17 cellular contexts compared by ENCODE assay signal in the genomic region with DNA sequence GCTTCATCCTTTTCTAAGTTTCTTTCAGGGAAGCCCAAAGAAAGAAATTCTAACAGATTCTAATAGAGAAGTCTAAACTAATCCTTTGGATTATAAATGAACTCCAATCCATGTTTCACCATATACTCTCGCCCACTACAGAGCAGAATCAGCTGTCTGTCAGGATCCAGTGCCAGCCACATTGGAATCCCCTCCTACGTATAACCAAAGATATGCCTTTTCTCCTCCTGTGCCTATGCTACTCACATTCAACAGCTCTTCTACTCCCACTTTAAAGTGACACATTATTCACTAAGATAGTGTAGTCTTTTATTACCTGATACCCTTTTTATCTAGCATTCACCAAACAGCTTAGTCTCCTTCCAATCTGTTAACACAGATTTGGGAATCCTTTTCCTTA. TPM values are rescaled to one million over a fixed set of nuclear protein-coding genes. Genes with fewer than 3 reads are reported as not detected.
DNase-seq lines count a peak whose midpoint lies in the region; ATAC-seq, FAIRE-seq and TF ChIP-seq lines count a peak whose summit lies in the region.
"Had no signal": no experiment of that assay in that cellular context is flagged by ENCODE, and none has a peak within 500 bp of the region (broad histone marks: within the 10 kb centered on the region; RNA-seq: fewer than 3 reads in every experiment).

No MANE protein-coding gene starts in this region.

- TF ChIP-seq CTCF in hepatocyte (IDR thresholded peaks at IDR 0.05; ENCODE audit: poor library complexity) (no peak), PC-3 (conservative IDR thresholded peaks at IDR 0.05; ENCODE audit: low read depth, low read length) (no peak), HepG2 (CRISPR knock-in tag; IDR thresholded peaks at IDR 0.05) (no peak), dorsolateral prefrontal cortex (IDR thresholded peaks at IDR 0.05 in 54 of 56, conservative IDR thresholded peaks at IDR 0.05 in 2 of 56; ENCODE audit: low read depth in 1 of 56, partially characterized antibody in 56 of 56) (no peak)

- H3K9me3 ChIP-seq in hepatocyte (ENCODE audit: low read depth) (no peaks in the 10 kb centered on the region), PC-3 (ENCODE audit: low read length) (no peaks in the 10 kb centered on the region), HepG2 (ENCODE audit: low read length) (no peaks in the 10 kb centered on the region)

- H3K4me1 Mint-ChIP-seq in activated naive CD4-positive, alpha-beta T cell treated with anti-CD3 and anti-CD28 coated beads, Interleukin-2, amount 10 ng/mL, durations not matched to agents 7 days and 5 days = peaks cover 86% of the 10 kb centered on the region
- peaks cover 65% of the 10 kb centered on the region for H3K4me1 Mint-ChIP-seq in activated naive CD4-positive, alpha-beta T cell treated with anti-CD3 and anti-CD28 coated beads for 36 hours (ENCODE audit: low read depth)
- H3K4me1 Mint-ChIP-seq in activated T-helper 17 cell treated with anti-CD3 and anti-CD28 coated beads, Interleukin-2, amount 50 U/mL, for 72 hours = peaks cover 58% of the 10 kb centered on the region
- peaks cover 73% of the 10 kb centered on the region for H3K4me1 Mint-ChIP-seq in stimulated activated naive CD8-positive, alpha-beta T cell treated with anti-CD3 and anti-CD28 coated beads, Interleukin-15, amount 100 ng/mL, for 72 hours

- TF ChIP-seq EP300 in HepG2 (IDR thresholded peaks at IDR 0.05; ENCODE audit: low read depth in 2 of 2, low read length in 2 of 2) (no peak), HepG2 (CRISPR knock-in tag; IDR thresholded peaks at IDR 0.05; ENCODE audit: borderline replicate concordance) (no peak)

- no TSS peak for BruUV-seq in PC-3 (replicated peaks; lab: Mats Ljungman, UMichigan)
- BruUV-seq in HepG2 (replicated peaks; lab: Mats Ljungman, UMichigan) = no TSS peak

- peaks cover 34% of the 10 kb centered on the region for H3K4me1 ChIP-seq in hepatocyte (ENCODE audit: insufficient read depth)
- peaks cover 14% of the 10 kb centered on the region for H3K4me1 ChIP-seq in PC-3 (ENCODE audit: insufficient read depth, low read length)
- H3K4me1 ChIP-seq in HepG2 (ENCODE audit: insufficient read depth, low read length) = peaks cover 33% of the 10 kb centered on the region

- H4K20me1 ChIP-seq in hepatocyte (ENCODE audit: insufficient read depth, poor library complexity, severe bottlenecking) (peaks cover 21% of the 10 kb centered on the region), PC-3 (ENCODE audit: low read length) (peaks cover 21% of the 10 kb centered on the region), HepG2 (ENCODE audit: insufficient read depth, low read length) (peaks cover 9% of the 10 kb centered on the region; the same call in 1 of the 2 replicates)

- no peak for TF ChIP-seq RAD21 in HepG2 (CRISPR knock-in tag; IDR thresholded peaks at IDR 0.05)

- no peaks in the 10 kb centered on the region for H3K27me3 Mint-ChIP-seq in activated naive CD4-positive, alpha-beta T cell treated with anti-CD3 and anti-CD28 coated beads, Interleukin-2, amount 10 ng/mL, durations not matched to agents 7 days and 5 days
- H3K27me3 Mint-ChIP-seq in activated naive CD4-positive, alpha-beta T cell treated with anti-CD3 and anti-CD28 coated beads for 36 hours (ENCODE audit: low read depth) = no peaks in the 10 kb centered on the region
- H3K27me3 Mint-ChIP-seq in activated T-helper 17 cell treated with anti-CD3 and anti-CD28 coated beads, Interleukin-2, amount 50 U/mL, for 72 hours = no peaks in the 10 kb centered on the region
- no peaks in the 10 kb centered on the region for H3K27me3 Mint-ChIP-seq in stimulated activated naive CD8-positive, alpha-beta T cell treated with anti-CD3 and anti-CD28 coated beads, Interleukin-15, amount 100 ng/mL, for 72 hours

- H3K4me2 ChIP-seq in hepatocyte (peak overlapping the region; percentile 5), PC-3 (ENCODE audit: low read length) (no peak overlapping the region), HepG2 (ENCODE audit: low read depth, low read length) (no peak overlapping the region)

- no peak for ATAC-seq in activated T-helper 17 cell treated with anti-CD3 and anti-CD28 coated beads, Interleukin-2, amount 50 U/mL, for 72 hours (replicated peaks)
- no peak for ATAC-seq in stimulated activated naive CD8-positive, alpha-beta T cell treated with anti-CD3 and anti-CD28 coated beads, Interleukin-15, amount 100 ng/mL, for 72 hours
- ATAC-seq in PC-3 = no peak
- ATAC-seq in HepG2 = no peak
- ATAC-seq: WTC11 had no signal

- no peak for DNase-seq in activated naive CD4-positive, alpha-beta T cell treated with anti-CD3 and anti-CD28 coated beads, Interleukin-2, amount 10 ng/mL, durations not matched to agents 7 days and 5 days
- DNase-seq in activated naive CD4-positive, alpha-beta T cell treated with anti-CD3 and anti-CD28 coated beads for 36 hours = no peak
- DNase-seq in hepatocyte (ENCODE audit: low spot score) = no peak
- DNase-seq in stimulated activated naive CD8-positive, alpha-beta T cell treated with anti-CD3 and anti-CD28 coated beads, Interleukin-15, amount 100 ng/mL, for 72 hours = no peak
- DNase-seq in PC-3 = no peak
- no peak for DNase-seq in HepG2 (ENCODE audit: low spot score)
- no peak for DNase-seq in dorsolateral prefrontal cortex
- DNase-seq: DMS 273 treated with DMSO at 0.1 percent for 48 hours; effector CD4-positive, alpha-beta T cell; HCEC 1CT; NCI-H226 had no signal

- H3K36me3 Mint-ChIP-seq in activated naive CD4-positive, alpha-beta T cell treated with anti-CD3 and anti-CD28 coated beads, Interleukin-2, amount 10 ng/mL, durations not matched to agents 7 days and 5 days = peaks cover 70% of the 10 kb centered on the region
- H3K36me3 Mint-ChIP-seq in activated naive CD4-positive, alpha-beta T cell treated with anti-CD3 and anti-CD28 coated beads for 36 hours (ENCODE audit: low read depth) = peaks cover 47% of the 10 kb centered on the region
- peaks cover 79% of the 10 kb centered on the region for H3K36me3 Mint-ChIP-seq in activated T-helper 17 cell treated with anti-CD3 and anti-CD28 coated beads, Interleukin-2, amount 50 U/mL, for 72 hours (ENCODE audit: low read depth)

- peak overlapping the region; percentile 29 for H3K27ac Mint-ChIP-seq in activated naive CD4-positive, alpha-beta T cell treated with anti-CD3 and anti-CD28 coated beads, Interleukin-2, amount 10 ng/mL, durations not matched to agents 7 days and 5 days
- no peak overlapping the region for H3K27ac Mint-ChIP-seq in activated naive CD4-positive, alpha-beta T cell treated with anti-CD3 and anti-CD28 coated beads for 36 hours
- peak overlapping the region; percentile 86 for H3K27ac Mint-ChIP-seq in activated T-helper 17 cell treated with anti-CD3 and anti-CD28 coated beads, Interleukin-2, amount 50 U/mL, for 72 hours
- H3K27ac Mint-ChIP-seq in stimulated activated naive CD8-positive, alpha-beta T cell treated with anti-CD3 and anti-CD28 coated beads, Interleukin-15, amount 100 ng/mL, for 72 hours = no peak overlapping the region
- H3K27ac Mint-ChIP-seq: WTC11 had no signal

- in situ Hi-C loops in HepG2 (cut with HindIII; ENCODE audit: extremely low pct_ligation_motif_present, low pct_unique_long_range_greater_than_20kb) = no loop called here

- intact Hi-C loops in activated naive CD4-positive, alpha-beta T cell treated with anti-CD3 and anti-CD28 coated beads for 36 hours (cut with micrococcal nuclease) = loop anchor here (5.0 to 10.0 kb wide), 3 partner anchors 318 to 1880 kb away; partner anchors contain the start of genes MEF2D and SH2D2A
- intact Hi-C loops in PC-3 (cut with micrococcal nuclease) (no loop called here), HepG2 (cut with micrococcal nuclease; ENCODE audit: unreplicated experiment) (loop anchor here (5.0 kb wide), 1 partner anchor 43 kb away; no protein-coding TSS in a partner anchor), dorsolateral prefrontal cortex (cut with DNase I) (no loop called here)

- no peak overlapping the region for H3K4me3 ChIP-seq in hepatocyte
- H3K4me3 ChIP-seq in PC-3 (ENCODE audit: low read length) = no peak overlapping the region
- H3K4me3 ChIP-seq in HepG2 (replicated peaks in 1 of 3; ENCODE audit: insufficient read depth in 1 of 3, low read depth in 2 of 3, low read length in 3 of 3) = no peak overlapping the region
- no peak overlapping the region for H3K4me3 ChIP-seq in dorsolateral prefrontal cortex
- H3K4me3 ChIP-seq: SK-N-MC had no signal

- no peak overlapping the region for H3K9ac ChIP-seq in PC-3 (ENCODE audit: low read length)
- no peak overlapping the region for H3K9ac ChIP-seq in HepG2 (ENCODE audit: insufficient read depth, low read depth, low read length)

- no peaks in the 10 kb centered on the region for H3K36me3 ChIP-seq in hepatocyte (replicated peaks; ENCODE audit: insufficient read depth, low read depth)
- H3K36me3 ChIP-seq in PC-3 (ENCODE audit: low read depth, low read length) = peaks cover 54% of the 10 kb centered on the region
- H3K36me3 ChIP-seq in HepG2 (replicated peaks in 1 of 2; ENCODE audit: control insufficient read depth in 1 of 2, insufficient read depth in 2 of 2, low read length in 2 of 2) = peaks cover 18 to 59% of the 10 kb centered on the region in 2 experiments

- H3F3A ChIP-seq in PC-3 (ENCODE audit: low read length, unreplicated experiment) = no peaks in the 10 kb centered on the region

- no peaks in the 10 kb centered on the region for H3K9me3 Mint-ChIP-seq in activated naive CD4-positive, alpha-beta T cell treated with anti-CD3 and anti-CD28 coated beads, Interleukin-2, amount 10 ng/mL, durations not matched to agents 7 days and 5 days
- H3K9me3 Mint-ChIP-seq in activated naive CD4-positive, alpha-beta T cell treated with anti-CD3 and anti-CD28 coated beads for 36 hours = no peaks in the 10 kb centered on the region
- H3K9me3 Mint-ChIP-seq in activated T-helper 17 cell treated with anti-CD3 and anti-CD28 coated beads, Interleukin-2, amount 50 U/mL, for 72 hours = no peaks in the 10 kb centered on the region
- no peaks in the 10 kb centered on the region for H3K9me3 Mint-ChIP-seq in stimulated activated naive CD8-positive, alpha-beta T cell treated with anti-CD3 and anti-CD28 coated beads, Interleukin-15, amount 100 ng/mL, for 72 hours
- H3K9me3 Mint-ChIP-seq: WTC11 had no signal

- H3K27me3 ChIP-seq in hepatocyte (no peaks in the 10 kb centered on the region), PC-3 (ENCODE audit: low read length) (no peaks in the 10 kb centered on the region), HepG2 (ENCODE audit: control insufficient read depth in 1 of 2, insufficient read depth in 2 of 2, low read length in 2 of 2) (no peaks in the 10 kb centered on the region; a peak in 1 of 5 replicates), dorsolateral prefrontal cortex (no peaks in the 10 kb centered on the region)

- H3K9me2 ChIP-seq in hepatocyte (replicated peaks; ENCODE audit: insufficient read depth) = no peaks in the 10 kb centered on the region
- H3K9me2 ChIP-seq in PC-3 (replicated peaks; ENCODE audit: low read length) = no peaks in the 10 kb centered on the region

- H2AFZ ChIP-seq in hepatocyte (no peak overlapping the region), PC-3 (ENCODE audit: low read length) (no peak overlapping the region), HepG2 (ENCODE audit: low read length) (no peak overlapping the region)

- no peak for FAIRE-seq in HepG2 (lab: Jason Lieb, UNC)

- H3K79me2 ChIP-seq in hepatocyte = peaks cover 41% of the 10 kb centered on the region
- peaks cover 38% of the 10 kb centered on the region for H3K79me2 ChIP-seq in PC-3 (ENCODE audit: low read length)
- peaks cover 21% of the 10 kb centered on the region for H3K79me2 ChIP-seq in HepG2 (ENCODE audit: insufficient read depth, low read length)

- POLR2A ChIA-PET in PC-3 (lab: Charles Lee; ENCODE audit: unreplicated experiment) = no interaction called here
- POLR2A ChIA-PET in HepG2 (lab: Yijun Ruan, JAX) = no interaction called here

- TF ChIP-seq POLR2A in HepG2 (IDR thresholded peaks at IDR 0.05; ENCODE audit: insufficient read depth in 1 of 2, low read depth in 2 of 2, low read length in 2 of 2) = no peak

- H3K27ac ChIP-seq in hepatocyte (peak overlapping the region; percentile 15), PC-3 (ENCODE audit: low read length) (no peak overlapping the region), HepG2 (ENCODE audit: extremely low read length, insufficient read depth, low read length) (no peak overlapping the region), dorsolateral prefrontal cortex (no peak overlapping the region)
- H3K27ac ChIP-seq: SK-N-MC had no signal

- 96% methylated on average over 2 of the region's 2 CpGs for WGBS in hepatocyte (ENCODE audit: low lambda C conversion rate, missing lambda C conversion rate)
- WGBS in HepG2 (ENCODE audit: low lambda C conversion rate) = 98% methylated on average over 2 of the region's 2 CpGs

- CTCF ChIA-PET in activated naive CD4-positive, alpha-beta T cell treated with anti-CD3 and anti-CD28 coated beads, Interleukin-2, amount 10 ng/mL, durations not matched to agents 7 days and 5 days (lab: Charles Lee) = interaction anchor here (0.7 to 4.0 kb wide), 9 partner anchors 10 to 85 kb away, joined by 3 to 31 read pairs (median 6); no protein-coding TSS in a partner anchor
- CTCF ChIA-PET in activated naive CD4-positive, alpha-beta T cell treated with anti-CD3 and anti-CD28 coated beads for 36 hours (lab: Charles Lee) = interaction anchor here (1.2 to 5.5 kb wide), 5 partner anchors 11 to 45 kb away, joined by 4 to 45 read pairs (median 6); no protein-coding TSS in a partner anchor
- CTCF ChIA-PET in PC-3 (lab: Charles Lee) = no interaction called here
- CTCF ChIA-PET in HepG2 (lab: Yijun Ruan, JAX; ENCODE audit: low intra/inter-chr PET ratio, low total read pairs) = no interaction called here

- peak overlapping the region; percentile 97 for H3K4me3 Mint-ChIP-seq in activated naive CD4-positive, alpha-beta T cell treated with anti-CD3 and anti-CD28 coated beads, Interleukin-2, amount 10 ng/mL, durations not matched to agents 7 days and 5 days
- no peak overlapping the region for H3K4me3 Mint-ChIP-seq in activated naive CD4-positive, alpha-beta T cell treated with anti-CD3 and anti-CD28 coated beads for 36 hours
- peak overlapping the region; percentile 93 for H3K4me3 Mint-ChIP-seq in activated T-helper 17 cell treated with anti-CD3 and anti-CD28 coated beads, Interleukin-2, amount 50 U/mL, for 72 hours
- peak overlapping the region; percentile 94 to 97 for H3K4me3 Mint-ChIP-seq in stimulated activated naive CD8-positive, alpha-beta T cell treated with anti-CD3 and anti-CD28 coated beads, Interleukin-15, amount 100 ng/mL, for 72 hours
- H3K4me3 Mint-ChIP-seq: WTC11 had no signal

RNA-seq across cellular contexts. Expression of gene ETV3, which starts 3.1 kb away (rescaled TPM):
- 10 to 100 TPM; 23.2 to 23.3 TPM for total RNA-seq in activated naive CD4-positive, alpha-beta T cell treated with anti-CD3 and anti-CD28 coated beads for 36 hours
- 10 to 100 TPM; 18.4 to 39.4 TPM for total RNA-seq in activated T-helper 17 cell treated with anti-CD3 and anti-CD28 coated beads, Interleukin-2, amount 50 U/mL, for 72 hours
- total RNA-seq in hepatocyte = 17.6 and 18.3 TPM in 2 replicates
- 8.0 and 8.4 TPM in 2 replicates for polyA plus RNA-seq in hepatocyte
- 10.1 and 12.2 TPM in 2 replicates for total RNA-seq in PC-3 (2014; rRNA removed)
- total RNA-seq in HepG2 (2016; rRNA removed; fragmentation: Illumina TruSeq; extraction: Trizol) = 5.8 and 8.5 TPM in 2 replicates
- 0.81 and 1.4 TPM in 2 replicates for total RNA-seq in HepG2 (2016; cell fraction: cytosol; rRNA removed; fragmentation: Illumina TruSeq; extraction: Trizol; ENCODE audit: low read depth)
- total RNA-seq in HepG2 (2016; cell fraction: insoluble cytoplasmic fraction; rRNA removed; fragmentation: Illumina TruSeq; extraction: Trizol) = 5.7 and 7.6 TPM in 2 replicates
- total RNA-seq in HepG2 (2016; cell fraction: membrane; rRNA removed; fragmentation: Illumina TruSeq; extraction: Trizol) = 4.0 and 4.1 TPM in 2 replicates
- total RNA-seq in HepG2 (2016; cell fraction: nucleus; rRNA removed; fragmentation: Illumina TruSeq; extraction: Trizol) = 8.1 and 8.4 TPM in 2 replicates
- 4.2 and 4.6 TPM in 2 replicates for polyA plus RNA-seq in HepG2 (2011; rRNA removed)
- polyA plus RNA-seq in HepG2 (2011; cell fraction: cytosol; rRNA removed) = 2.6 and 3.2 TPM in 2 replicates
- 4.0 and 5.1 TPM in 2 replicates for polyA plus RNA-seq in HepG2 (2011; cell fraction: nucleus; rRNA removed)
- polyA plus RNA-seq in HepG2 (2012) = 4.8 and 4.9 TPM in 2 replicates
- 0.11 and 0.12 TPM in 2 replicates for polyA plus RNA-seq in HepG2 (2016; cell fraction: cytosol; fragmentation: Illumina TruSeq; extraction: Trizol; ENCODE audit: low read depth)
- polyA plus RNA-seq in HepG2 (2016; cell fraction: insoluble cytoplasmic fraction; fragmentation: Illumina TruSeq; extraction: Trizol; ENCODE audit: low read depth) = 6.3 and 6.4 TPM in 2 replicates
- polyA plus RNA-seq in HepG2 (2016; cell fraction: membrane; fragmentation: Illumina TruSeq; extraction: Trizol; ENCODE audit: low read depth) = 0.88 and 1.1 TPM in 2 replicates
- polyA plus RNA-seq in HepG2 (2016; cell fraction: nucleus; fragmentation: Illumina TruSeq; extraction: Trizol; ENCODE audit: insufficient read depth, low read depth) = 7.2 and 7.6 TPM in 2 replicates
- 11.8 and 25.1 TPM in 2 replicates for polyA minus RNA-seq in HepG2 (2011; rRNA and poly(A)+ RNA removed; ENCODE audit: low replicate concordance)
- 6.7 and 7.9 TPM in 2 replicates for polyA minus RNA-seq in HepG2 (2011; cell fraction: cytosol; rRNA and poly(A)+ RNA removed)
- polyA minus RNA-seq in HepG2 (2011; cell fraction: nucleus; rRNA and poly(A)+ RNA removed) = 14.3 and 14.7 TPM in 2 replicates
- total RNA-seq in dorsolateral prefrontal cortex = 10 to 100 TPM; 14.8 to 41.5 (median 21.3) TPM

RNA-seq across cellular contexts. Expression of gene ETV3L, which starts 35.5 kb away (rescaled TPM):
- total RNA-seq in activated naive CD4-positive, alpha-beta T cell treated with anti-CD3 and anti-CD28 coated beads for 36 hours = not detected
- total RNA-seq in activated T-helper 17 cell treated with anti-CD3 and anti-CD28 coated beads, Interleukin-2, amount 50 U/mL, for 72 hours = under 1 TPM in 1 of 2 donors, not detected in 1; 0.26 TPM
- not detected in 2 replicates for total RNA-seq in hepatocyte
- not detected in 2 replicates for polyA plus RNA-seq in hepatocyte
- not detected in 2 replicates for total RNA-seq in PC-3 (2014; rRNA removed)
- total RNA-seq in HepG2 (2016; rRNA removed; fragmentation: Illumina TruSeq; extraction: Trizol) = not detected in 2 replicates
- total RNA-seq in HepG2 (2016; cell fraction: cytosol; rRNA removed; fragmentation: Illumina TruSeq; extraction: Trizol; ENCODE audit: low read depth) = not detected in 2 replicates
- not detected in 2 replicates for total RNA-seq in HepG2 (2016; cell fraction: insoluble cytoplasmic fraction; rRNA removed; fragmentation: Illumina TruSeq; extraction: Trizol)
- not detected in 2 replicates for total RNA-seq in HepG2 (2016; cell fraction: membrane; rRNA removed; fragmentation: Illumina TruSeq; extraction: Trizol)
- total RNA-seq in HepG2 (2016; cell fraction: nucleus; rRNA removed; fragmentation: Illumina TruSeq; extraction: Trizol) = not detected in 2 replicates
- not detected in 2 replicates for polyA plus RNA-seq in HepG2 (2011; rRNA removed)
- polyA plus RNA-seq in HepG2 (2011; cell fraction: cytosol; rRNA removed) = not detected in 2 replicates
- not detected in 2 replicates for polyA plus RNA-seq in HepG2 (2011; cell fraction: nucleus; rRNA removed)
- not detected in 2 replicates for polyA plus RNA-seq in HepG2 (2012)
- not detected in 2 replicates for polyA plus RNA-seq in HepG2 (2016; cell fraction: cytosol; fragmentation: Illumina TruSeq; extraction: Trizol; ENCODE audit: low read depth)
- polyA plus RNA-seq in HepG2 (2016; cell fraction: insoluble cytoplasmic fraction; fragmentation: Illumina TruSeq; extraction: Trizol; ENCODE audit: low read depth) = not detected in 2 replicates
- polyA plus RNA-seq in HepG2 (2016; cell fraction: membrane; fragmentation: Illumina TruSeq; extraction: Trizol; ENCODE audit: low read depth) = not detected in 2 replicates
- polyA plus RNA-seq in HepG2 (2016; cell fraction: nucleus; fragmentation: Illumina TruSeq; extraction: Trizol; ENCODE audit: insufficient read depth, low read depth) = not detected in 2 replicates
- polyA minus RNA-seq in HepG2 (2011; rRNA and poly(A)+ RNA removed; ENCODE audit: low replicate concordance) = not detected in 2 replicates
- polyA minus RNA-seq in HepG2 (2011; cell fraction: cytosol; rRNA and poly(A)+ RNA removed) = not detected in 2 replicates
- not detected in 2 replicates for polyA minus RNA-seq in HepG2 (2011; cell fraction: nucleus; rRNA and poly(A)+ RNA removed)
- total RNA-seq in dorsolateral prefrontal cortex = under 1 TPM in 66 of 120 experiments, not detected in 54; 0.23 to 0.99 (median 0.51) TPM
- total RNA-seq: fibroblast of villous mesenchyme, lung microvascular endothelial cell, skeletal muscle tissue had no signal

Comparison
In these comparisons a context has a peak if more than half of its experiments do, and no peak if none do; other contexts are left out.
1. H3K27ac Mint-ChIP-seq: peak in activated naive CD4-positive, alpha-beta T cell treated with anti-CD3 and anti-CD28 coated beads, Interleukin-2, amount 10 ng/mL, durations not matched to agents 7 days and 5 days (single experiment) and activated T-helper 17 cell treated with anti-CD3 and anti-CD28 coated beads, Interleukin-2, amount 50 U/mL, for 72 hours (single experiment); none in activated naive CD4-positive, alpha-beta T cell treated with anti-CD3 and anti-CD28 coated beads for 36 hours (single experiment) and stimulated activated naive CD8-positive, alpha-beta T cell treated with anti-CD3 and anti-CD28 coated beads, Interleukin-15, amount 100 ng/mL, for 72 hours (0 of 2).
2. CTCF ChIA-PET loops: an anchor here in activated naive CD4-positive, alpha-beta T cell treated with anti-CD3 and anti-CD28 coated beads, Interleukin-2, amount 10 ng/mL, durations not matched to agents 7 days and 5 days (0.7 to 4.0 kb wide) and activated naive CD4-positive, alpha-beta T cell treated with anti-CD3 and anti-CD28 coated beads for 36 hours (1.2 to 5.5 kb wide); none called in PC-3 and HepG2.
3. intact Hi-C loops: an anchor here in activated naive CD4-positive, alpha-beta T cell treated with anti-CD3 and anti-CD28 coated beads for 36 hours (5.0 to 10.0 kb wide) and HepG2 (5.0 kb wide); none called in PC-3 and dorsolateral prefrontal cortex.